Comparison of ENCODE assay signal across 26 cellular contexts in the genomic region with DNA sequence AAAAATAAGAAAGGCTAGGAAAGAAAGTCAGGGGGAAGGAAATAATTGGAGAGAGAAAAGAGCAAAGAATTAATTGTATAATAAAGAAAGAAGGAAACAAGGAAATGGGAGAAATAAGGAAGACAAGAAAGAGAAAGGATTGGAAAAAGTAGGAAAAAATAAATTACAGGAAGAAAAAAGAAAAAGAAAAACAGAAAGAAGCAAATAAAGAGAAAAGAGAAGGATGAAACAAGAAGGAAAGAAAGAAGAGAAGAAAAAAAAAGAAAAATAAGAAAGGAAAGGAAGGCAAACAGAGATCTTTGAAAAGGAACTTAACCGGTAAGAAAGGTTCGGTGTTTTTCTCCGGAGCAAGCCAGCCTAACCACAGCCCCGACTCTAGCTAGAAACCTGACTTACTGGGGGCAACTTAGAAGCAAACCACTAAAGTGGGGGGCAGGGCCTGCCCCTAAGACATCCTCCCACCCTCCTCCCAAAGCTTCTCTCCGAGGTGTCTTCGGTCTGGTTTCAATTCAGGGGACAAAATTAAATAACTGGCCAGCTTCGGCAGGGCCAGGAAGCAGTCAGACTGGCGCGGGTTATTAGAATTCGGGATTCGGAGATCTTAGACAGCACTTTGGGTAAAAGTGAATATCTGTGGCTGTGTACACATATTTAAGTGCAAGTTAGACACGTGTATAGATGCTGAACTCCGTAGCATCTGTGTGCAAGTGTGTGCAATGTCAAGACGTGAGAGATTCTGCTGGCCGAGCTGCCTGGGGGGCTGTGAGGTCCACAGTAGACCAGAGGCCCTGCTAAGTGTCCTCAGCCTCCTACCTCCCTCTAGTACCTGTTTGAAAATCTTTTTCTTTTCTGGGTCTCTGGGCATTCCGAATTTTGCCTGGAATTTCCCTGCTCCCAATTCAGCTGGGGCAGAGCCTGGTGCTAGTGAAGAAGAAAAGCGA. TPM values are rescaled to one million over a fixed set of nuclear protein-coding genes. Genes with fewer than 3 reads are reported as not detected.
A peak's percentile ranks its signal among the peaks of the same experiment; 100 is the strongest.
DNase-seq lines count a peak whose midpoint lies in the region; ATAC-seq, FAIRE-seq and TF ChIP-seq lines count a peak whose summit lies in the region.
"Had no signal": no experiment of that assay in that cellular context is flagged by ENCODE, and none has a peak within 500 bp of the region (broad histone marks: within the 10 kb centered on the region; RNA-seq: fewer than 3 reads in every experiment).

No MANE protein-coding gene starts in this region.

- H3K27me3 ChIP-seq in SJSA1 (replicated peaks) (no peaks in the 10 kb centered on the region), keratinocyte (ENCODE audit: control insufficient read depth, extremely low read depth, insufficient read depth, low read length) (no peaks in the 10 kb centered on the region), skeletal muscle tissue (ENCODE audit: control insufficient read depth in 3 of 3, insufficient read depth in 3 of 3, low read length in 3 of 3) (peaks cover 33 to 78% (median 36%) of the 10 kb centered on the region in 3 donors)

- H2AFZ ChIP-seq in keratinocyte (ENCODE audit: control insufficient read depth, low read length), result no peak overlapping the region
- H2AFZ ChIP-seq: hepatocyte had no signal

- peak; percentile 41 for FAIRE-seq in keratinocyte (lab: Jason Lieb, UNC)
- FAIRE-seq: A549, endometrium had no signal

- H3K27ac ChIP-seq in SJSA1 (peak overlapping the region; percentile 90), keratinocyte (ENCODE audit: control insufficient read depth, insufficient read depth, low read length) (peak overlapping the region; percentile 74), skeletal muscle tissue (ENCODE audit: low read depth, low read length) (peak overlapping the region; percentile 97)
- H3K27ac ChIP-seq: body of pancreas, colonic mucosa, hepatocyte, KMS-11, uterus had no signal

- POLR2A ChIA-PET in activated CD8-positive, alpha-beta T cell treated with anti-CD3 and anti-CD28 coated beads for 36 hours (lab: Charles Lee), result no interaction called here
- POLR2A ChIA-PET in activated CD8-positive, alpha-beta T cell treated with anti-CD3 and anti-CD28 coated beads, Interleukin-2, amount 10 ng/mL, durations not matched to agents 7 days and 5 days (lab: Charles Lee), result interaction anchor here (0.5 to 0.7 kb wide), 2 partner anchors 46 to 221 kb away, joined by 3 to 4 read pairs; no protein-coding TSS in a partner anchor
- POLR2A ChIA-PET in GM10248 (lab: Yijun Ruan, JAX), result no interaction called here

- H3K9ac ChIP-seq in keratinocyte (ENCODE audit: control insufficient read depth, extremely low read depth, insufficient read depth, low read length), result peak overlapping the region; percentile 77
- H3K9ac ChIP-seq in skeletal muscle tissue (ENCODE audit: low read depth in 1 of 3, low read length in 3 of 3), result peak overlapping the region; percentile 84 to 97 (median 90)
- H3K9ac ChIP-seq: KMS-11 had no signal

- no peak overlapping the region for H3K27ac Mint-ChIP-seq in activated CD8-positive, alpha-beta T cell treated with anti-CD3 and anti-CD28 coated beads for 36 hours
- H3K27ac Mint-ChIP-seq in activated CD8-positive, alpha-beta T cell treated with anti-CD3 and anti-CD28 coated beads, Interleukin-2, amount 10 ng/mL, durations not matched to agents 7 days and 5 days, result no peak overlapping the region
- H3K27ac Mint-ChIP-seq in activated T-helper 2 cell treated with anti-CD3 and anti-CD28 coated beads, Interferon-gamma antibody, Interleukin-2, Interleukin-4, amounts not matched to agents 10 μg/mL and 5 μg/mL and 100 μg/mL, durations not matched to agents 14 hours and 24 hours and 36 hours, result no peak overlapping the region
- H3K27ac Mint-ChIP-seq: activated naive CD8-positive, alpha-beta T cell treated with anti-CD3 and anti-CD28 coated beads for 36 hours; natural killer cell treated with Interleukin-12 subunit alpha and Interleukin-12 subunit beta and Interleukin-15 and Interleukin-18, amount 100 ng/mL, for 72 hours; WTC11 had no signal

- H3K9me3 Mint-ChIP-seq in activated CD8-positive, alpha-beta T cell treated with anti-CD3 and anti-CD28 coated beads for 36 hours, result no peaks in the 10 kb centered on the region
- no peaks in the 10 kb centered on the region for H3K9me3 Mint-ChIP-seq in activated CD8-positive, alpha-beta T cell treated with anti-CD3 and anti-CD28 coated beads, Interleukin-2, amount 10 ng/mL, durations not matched to agents 7 days and 5 days (ENCODE audit: insufficient read depth)
- no peaks in the 10 kb centered on the region for H3K9me3 Mint-ChIP-seq in activated T-helper 2 cell treated with anti-CD3 and anti-CD28 coated beads, Interferon-gamma antibody, Interleukin-2, Interleukin-4, amounts not matched to agents 10 μg/mL and 5 μg/mL and 100 μg/mL, durations not matched to agents 14 hours and 24 hours and 36 hours
- H3K9me3 Mint-ChIP-seq: natural killer cell treated with Interleukin-12 subunit alpha and Interleukin-12 subunit beta and Interleukin-15 and Interleukin-18, amount 100 ng/mL, for 72 hours; WTC11 had no signal

- dilution Hi-C loops in keratinocyte (cut with MboI; ENCODE audit: extremely low pct_ligation_motif_present, low sequenced_read_pairs), result no loop called here

- H3K4me1 Mint-ChIP-seq in activated CD8-positive, alpha-beta T cell treated with anti-CD3 and anti-CD28 coated beads for 36 hours (ENCODE audit: low read depth), result peaks cover 12% of the 10 kb centered on the region
- peaks cover 23% of the 10 kb centered on the region for H3K4me1 Mint-ChIP-seq in activated CD8-positive, alpha-beta T cell treated with anti-CD3 and anti-CD28 coated beads, Interleukin-2, amount 10 ng/mL, durations not matched to agents 7 days and 5 days (ENCODE audit: low read depth)
- H3K4me1 Mint-ChIP-seq in activated T-helper 2 cell treated with anti-CD3 and anti-CD28 coated beads, Interferon-gamma antibody, Interleukin-2, Interleukin-4, amounts not matched to agents 10 μg/mL and 5 μg/mL and 100 μg/mL, durations not matched to agents 14 hours and 24 hours and 36 hours (ENCODE audit: low read depth), result peaks cover 5% of the 10 kb centered on the region

- H3K36me3 ChIP-seq in SJSA1, result peaks cover 11% of the 10 kb centered on the region; the same call in 1 of the 2 replicates
- no peaks in the 10 kb centered on the region for H3K36me3 ChIP-seq in keratinocyte (ENCODE audit: control insufficient read depth in 2 of 2, extremely low read depth in 1 of 2, insufficient read depth in 2 of 2, low read length in 2 of 2)
- no peaks in the 10 kb centered on the region for H3K36me3 ChIP-seq in skeletal muscle tissue (ENCODE audit: control insufficient read depth in 3 of 3, insufficient read depth in 3 of 3, low read length in 3 of 3)
- H3K36me3 ChIP-seq: colonic mucosa, uterus had no signal

- H3K79me2 ChIP-seq in keratinocyte (ENCODE audit: control insufficient read depth, insufficient read depth, low read length), result peaks cover 24% of the 10 kb centered on the region
- H3K79me2 ChIP-seq: hepatocyte had no signal

- CTCF ChIA-PET in activated CD8-positive, alpha-beta T cell treated with anti-CD3 and anti-CD28 coated beads for 36 hours (lab: Charles Lee), result interaction anchor here (0.5 to 2.7 kb wide), 5 partner anchors 24 to 279 kb away, joined by 3 to 10 read pairs (median 4); no protein-coding TSS in a partner anchor
- CTCF ChIA-PET in activated CD8-positive, alpha-beta T cell treated with anti-CD3 and anti-CD28 coated beads, Interleukin-2, amount 10 ng/mL, durations not matched to agents 7 days and 5 days (lab: Charles Lee), result interaction anchor here (0.5 to 1.1 kb wide), 2 partner anchors 23 to 221 kb away, joined by 3 to 4 read pairs; no protein-coding TSS in a partner anchor
- CTCF ChIA-PET in GM10248 (lab: Yijun Ruan, JAX), result interaction anchor here (1.0 to 2.8 kb wide), 4 partner anchors 52 to 234 kb away, joined by 3 to 10 read pairs (median 4); a partner anchor contains a TSS

- DNase-seq in activated CD8-positive, alpha-beta T cell treated with anti-CD3 and anti-CD28 coated beads for 36 hours, result no peak
- DNase-seq in activated CD8-positive, alpha-beta T cell treated with anti-CD3 and anti-CD28 coated beads, Interleukin-2, amount 10 ng/mL, durations not matched to agents 7 days and 5 days, result no peak
- DNase-seq in SJSA1 (ENCODE audit: low read depth in 1 of 2, low spot score in 2 of 2) (peak in 1 of 2 experiments; percentile 77), keratinocyte (ENCODE audit: low read depth, low spot score) (no peak), NCI-H1694 treated with DMSO at 0.1 percent for 48 hours (lab: John Stamatoyannopoulos, UW) (no peak), GM10248 (ENCODE audit: extremely low spot score) (no peak)
- DNase-seq in activated T-helper 2 cell treated with anti-CD3 and anti-CD28 coated beads, Interferon-gamma antibody, Interleukin-2, Interleukin-4, amounts not matched to agents 10 μg/mL and 5 μg/mL and 100 μg/mL, durations not matched to agents 14 hours and 24 hours and 36 hours (ENCODE audit: low spot score), result no peak
- DNase-seq: activated CD8-positive, alpha-beta memory T cell treated with anti-CD3 and anti-CD28 coated beads for 24 hours; activated naive CD8-positive, alpha-beta T cell treated with anti-CD3 and anti-CD28 coated beads for 36 hours; body of pancreas; CD4-positive, alpha-beta memory T cell; colonic mucosa; DMS53; islet precursor cell; NCI-H1105 treated with DMSO at 0.1 percent for 48 hours; NCI-H510A; stimulated activated CD4-positive, alpha-beta T cell treated with anti-CD3 and anti-CD28 coated beads, Interleukin-4, amount 100 ng/mL, for 4 hours; uterus had no signal

- H3K4me3 ChIP-seq in SJSA1 (peak overlapping the region; percentile 39), keratinocyte (ENCODE audit: control insufficient read depth in 2 of 3, extremely low read depth in 1 of 3, insufficient read depth in 2 of 3, low read depth in 1 of 3, low read length in 3 of 3) (peak overlapping the region in 2 of 3 experiments; percentile 2 to 22), skeletal muscle tissue (ENCODE audit: low read length in 3 of 3) (peak overlapping the region; percentile 6 to 70 (median 65))
- H3K4me3 ChIP-seq: A549, body of pancreas, colonic mucosa, hepatocyte, uterus had no signal

- H3K27me3 Mint-ChIP-seq in activated CD8-positive, alpha-beta T cell treated with anti-CD3 and anti-CD28 coated beads for 36 hours, result peaks cover 88% of the 10 kb centered on the region
- H3K27me3 Mint-ChIP-seq in activated CD8-positive, alpha-beta T cell treated with anti-CD3 and anti-CD28 coated beads, Interleukin-2, amount 10 ng/mL, durations not matched to agents 7 days and 5 days (ENCODE audit: low read depth), result peaks cover 92% of the 10 kb centered on the region
- H3K27me3 Mint-ChIP-seq in activated T-helper 2 cell treated with anti-CD3 and anti-CD28 coated beads, Interferon-gamma antibody, Interleukin-2, Interleukin-4, amounts not matched to agents 10 μg/mL and 5 μg/mL and 100 μg/mL, durations not matched to agents 14 hours and 24 hours and 36 hours (ENCODE audit: low read depth), result peaks cover 88% of the 10 kb centered on the region

- intact Hi-C loops in activated CD8-positive, alpha-beta T cell treated with anti-CD3 and anti-CD28 coated beads for 36 hours (cut with micrococcal nuclease), result no loop called here
- intact Hi-C loops in activated T-helper 2 cell treated with anti-CD3 and anti-CD28 coated beads, Interferon-gamma antibody, Interleukin-2, Interleukin-4, amounts not matched to agents 10 μg/mL and 5 μg/mL and 100 μg/mL, durations not matched to agents 14 hours and 24 hours and 36 hours (cut with micrococcal nuclease), result no loop called here

- H3K9me3 ChIP-seq in SJSA1 (replicated peaks), result no peaks in the 10 kb centered on the region
- H3K9me3 ChIP-seq in keratinocyte (ENCODE audit: control insufficient read depth, low read depth, low read length), result no peaks in the 10 kb centered on the region
- H3K9me3 ChIP-seq in skeletal muscle tissue (ENCODE audit: control insufficient read depth in 3 of 3, low read length in 3 of 3), result no peaks in the 10 kb centered on the region
- H3K9me3 ChIP-seq: A549, body of pancreas, colonic mucosa, uterus had no signal

- ATAC-seq in activated CD8-positive, alpha-beta T cell treated with anti-CD3 and anti-CD28 coated beads for 36 hours, result no peak
- ATAC-seq in activated CD8-positive, alpha-beta T cell treated with anti-CD3 and anti-CD28 coated beads, Interleukin-2, amount 10 ng/mL, durations not matched to agents 7 days and 5 days, result no peak
- ATAC-seq: A549; body of pancreas; natural killer cell treated with Interleukin-12 subunit alpha and Interleukin-12 subunit beta and Interleukin-15 and Interleukin-18, amount 100 ng/mL, for 72 hours; WTC11 had no signal

- no peaks in the 10 kb centered on the region for H3K36me3 Mint-ChIP-seq in activated CD8-positive, alpha-beta T cell treated with anti-CD3 and anti-CD28 coated beads for 36 hours (ENCODE audit: low read depth)
- H3K36me3 Mint-ChIP-seq in activated CD8-positive, alpha-beta T cell treated with anti-CD3 and anti-CD28 coated beads, Interleukin-2, amount 10 ng/mL, durations not matched to agents 7 days and 5 days (ENCODE audit: low read depth), result peaks cover 4% of the 10 kb centered on the region
- H3K36me3 Mint-ChIP-seq in activated T-helper 2 cell treated with anti-CD3 and anti-CD28 coated beads, Interferon-gamma antibody, Interleukin-2, Interleukin-4, amounts not matched to agents 10 μg/mL and 5 μg/mL and 100 μg/mL, durations not matched to agents 14 hours and 24 hours and 36 hours (ENCODE audit: low read depth), result no peaks in the 10 kb centered on the region
- H3K36me3 Mint-ChIP-seq: activated naive CD8-positive, alpha-beta T cell treated with anti-CD3 and anti-CD28 coated beads for 36 hours; natural killer cell treated with Interleukin-12 subunit alpha and Interleukin-12 subunit beta and Interleukin-15 and Interleukin-18, amount 100 ng/mL, for 72 hours; WTC11 had no signal

- H4K20me1 ChIP-seq in keratinocyte (ENCODE audit: control insufficient read depth, extremely low read depth, insufficient read depth, low read length), result no peaks in the 10 kb centered on the region

- H3K4me1 ChIP-seq in SJSA1 (replicated peaks), result peaks cover 49% of the 10 kb centered on the region
- peaks cover 27% of the 10 kb centered on the region for H3K4me1 ChIP-seq in keratinocyte (ENCODE audit: control insufficient read depth, extremely low read depth, insufficient read depth, low read length)
- H3K4me1 ChIP-seq in skeletal muscle tissue (ENCODE audit: control insufficient read depth in 3 of 3, insufficient read depth in 3 of 3, low read length in 3 of 3), result peaks cover 24 to 57% (median 25%) of the 10 kb centered on the region in 3 donors
- H3K4me1 ChIP-seq: colonic mucosa had no signal

- no peak overlapping the region for H3K4me3 Mint-ChIP-seq in activated CD8-positive, alpha-beta T cell treated with anti-CD3 and anti-CD28 coated beads for 36 hours
- no peak overlapping the region for H3K4me3 Mint-ChIP-seq in activated CD8-positive, alpha-beta T cell treated with anti-CD3 and anti-CD28 coated beads, Interleukin-2, amount 10 ng/mL, durations not matched to agents 7 days and 5 days
- no peak overlapping the region for H3K4me3 Mint-ChIP-seq in activated T-helper 2 cell treated with anti-CD3 and anti-CD28 coated beads, Interferon-gamma antibody, Interleukin-2, Interleukin-4, amounts not matched to agents 10 μg/mL and 5 μg/mL and 100 μg/mL, durations not matched to agents 14 hours and 24 hours and 36 hours (ENCODE audit: low read depth)
- H3K4me3 Mint-ChIP-seq: activated naive CD8-positive, alpha-beta T cell treated with anti-CD3 and anti-CD28 coated beads for 36 hours; natural killer cell treated with Interleukin-12 subunit alpha and Interleukin-12 subunit beta and Interleukin-15 and Interleukin-18, amount 100 ng/mL, for 72 hours; WTC11 had no signal

- peak overlapping the region; percentile 87 for H3K4me2 ChIP-seq in keratinocyte (ENCODE audit: control insufficient read depth, extremely low read depth, insufficient read depth, low read depth, low read length)
- H3K4me2 ChIP-seq: A549, hepatocyte, KMS-11 had no signal

- TF ChIP-seq CTCF in activated CD8-positive, alpha-beta T cell treated with anti-CD3 and anti-CD28 coated beads for 36 hours (IDR thresholded peaks at IDR 0.05), result peak; percentile 41
- TF ChIP-seq CTCF in keratinocyte (optimal IDR thresholded peaks at IDR 0.05 in 1 of 3, IDR thresholded peaks at IDR 0.05 in 1 of 3, conservative IDR thresholded peaks at IDR 0.05 in 1 of 3; ENCODE audit: extremely low read depth in 1 of 3, insufficient read depth in 2 of 3, low read length in 3 of 3) (no peak), GM10248 (IDR thresholded peaks at IDR 0.05; ENCODE audit: control extremely low read depth, extremely low read depth, low read depth, missing control alignments) (no peak)

- H3K9me1 ChIP-seq in keratinocyte (ENCODE audit: control insufficient read depth, extremely low read depth, insufficient read depth, low read length), result no peaks in the 10 kb centered on the region

RNA-seq across cellular contexts. Expression of a gene that starts 4.2 kb away (rescaled TPM):
- not detected for total RNA-seq in activated CD8-positive, alpha-beta T cell treated with anti-CD3 and anti-CD28 coated beads for 36 hours
- not detected for total RNA-seq in activated CD8-positive, alpha-beta T cell treated with anti-CD3 and anti-CD28 coated beads, Interleukin-2, amount 10 ng/mL, durations not matched to agents 7 days and 5 days
- total RNA-seq in SJSA1 (2014; rRNA removed; shearing (Covaris generic)), result 3.2 and 7.5 TPM in 2 replicates
- 7.3 to 33.1 TPM (median 14.1 TPM) in 3 replicates for polyA plus RNA-seq in keratinocyte
- polyA plus RNA-seq in keratinocyte (2011; ENCODE audit: low read depth), result 19.6 TPM
- 24.3 and 25.3 TPM in 2 replicates for polyA plus RNA-seq in keratinocyte (2011; cell fraction: cytosol; rRNA removed)
- 11.5 and 14.8 TPM in 2 replicates for polyA plus RNA-seq in keratinocyte (2011; cell fraction: nucleus; rRNA removed)
- polyA plus RNA-seq in keratinocyte (2012; ENCODE audit: low replicate concordance), result 26.1 and 26.3 TPM in 2 replicates
- 5.1 to 26.1 TPM (median 7.3 TPM) in 3 replicates for polyA minus RNA-seq in keratinocyte
- polyA minus RNA-seq in keratinocyte (2011; cell fraction: cytosol; rRNA and poly(A)+ RNA removed), result 21.1 TPM
- 4.0 and 6.6 TPM in 2 replicates for polyA minus RNA-seq in keratinocyte (2011; cell fraction: nucleus; rRNA and poly(A)+ RNA removed)
- 3.7 TPM for total RNA-seq in skeletal muscle tissue
- not detected in 2 replicates for total RNA-seq in activated T-helper 2 cell treated with anti-CD3 and anti-CD28 coated beads, Interferon-gamma antibody, Interleukin-2, Interleukin-4, amounts not matched to agents 10 μg/mL and 5 μg/mL and 100 μg/mL, durations not matched to agents 14 hours and 24 hours and 36 hours
- total RNA-seq: activated naive CD8-positive, alpha-beta T cell treated with anti-CD3 and anti-CD28 coated beads for 36 hours; body of pancreas; CD4-positive, alpha-beta memory T cell; colonic mucosa; natural killer cell treated with Interleukin-12 subunit alpha and Interleukin-12 subunit beta and Interleukin-15 and Interleukin-18, amount 100 ng/mL, for 72 hours; T-helper 1 cell treated with Interleukin-12 subunit alpha and Interleukin-12 subunit beta and Interleukin-4 antibody, amounts not matched to agents 30 ng/mL and 1 ng/mL, for 36 hours; WTC11 had no signal
- polyA plus RNA-seq: CD4-positive, alpha-beta memory T cell had no signal

RNA-seq across cellular contexts. Expression of a gene that starts 6.0 kb away (rescaled TPM):
- not detected for total RNA-seq in activated CD8-positive, alpha-beta T cell treated with anti-CD3 and anti-CD28 coated beads for 36 hours
- total RNA-seq in activated CD8-positive, alpha-beta T cell treated with anti-CD3 and anti-CD28 coated beads, Interleukin-2, amount 10 ng/mL, durations not matched to agents 7 days and 5 days, result not detected
- total RNA-seq in SJSA1 (2014; rRNA removed; shearing (Covaris generic)), result 11.1 and 13.5 TPM in 2 replicates
- 2.5 to 4.0 TPM (median 2.9 TPM) in 3 replicates for polyA plus RNA-seq in keratinocyte
- polyA plus RNA-seq in keratinocyte (2011; ENCODE audit: low read depth), result 3.5 TPM
- polyA plus RNA-seq in keratinocyte (2011; cell fraction: cytosol; rRNA removed), result 2.4 and 2.8 TPM in 2 replicates
- polyA plus RNA-seq in keratinocyte (2011; cell fraction: nucleus; rRNA removed), result 7.6 and 8.3 TPM in 2 replicates
- 1.2 and 3.3 TPM in 2 replicates for polyA plus RNA-seq in keratinocyte (2012; ENCODE audit: low replicate concordance)
- 0.22 to 0.92 TPM (median 0.56 TPM) in 3 replicates for polyA minus RNA-seq in keratinocyte
- polyA minus RNA-seq in keratinocyte (2011; cell fraction: cytosol; rRNA and poly(A)+ RNA removed), result 0.96 TPM
- polyA minus RNA-seq in keratinocyte (2011; cell fraction: nucleus; rRNA and poly(A)+ RNA removed), result 0.53 and 0.85 TPM in 2 replicates
- total RNA-seq in skeletal muscle tissue, result 2.1 TPM
- total RNA-seq in activated T-helper 2 cell treated with anti-CD3 and anti-CD28 coated beads, Interferon-gamma antibody, Interleukin-2, Interleukin-4, amounts not matched to agents 10 μg/mL and 5 μg/mL and 100 μg/mL, durations not matched to agents 14 hours and 24 hours and 36 hours, result not detected in 2 replicates
- total RNA-seq: activated naive CD8-positive, alpha-beta T cell treated with anti-CD3 and anti-CD28 coated beads for 36 hours; body of pancreas; CD4-positive, alpha-beta memory T cell; colonic mucosa; natural killer cell treated with Interleukin-12 subunit alpha and Interleukin-12 subunit beta and Interleukin-15 and Interleukin-18, amount 100 ng/mL, for 72 hours; T-helper 1 cell treated with Interleukin-12 subunit alpha and Interleukin-12 subunit beta and Interleukin-4 antibody, amounts not matched to agents 30 ng/mL and 1 ng/mL, for 36 hours; WTC11 had no signal
- polyA plus RNA-seq: CD4-positive, alpha-beta memory T cell had no signal

RNA-seq across cellular contexts. Expression of a gene that starts 7.8 kb away (rescaled TPM):
- not detected for total RNA-seq in activated CD8-positive, alpha-beta T cell treated with anti-CD3 and anti-CD28 coated beads for 36 hours
- total RNA-seq in activated CD8-positive, alpha-beta T cell treated with anti-CD3 and anti-CD28 coated beads, Interleukin-2, amount 10 ng/mL, durations not matched to agents 7 days and 5 days, result not detected
- 4.3 and 4.6 TPM in 2 replicates for total RNA-seq in SJSA1 (2014; rRNA removed; shearing (Covaris generic))
- polyA plus RNA-seq in keratinocyte, result 1.2 to 2.4 TPM (median 1.6 TPM) in 3 replicates
- 1.1 TPM for polyA plus RNA-seq in keratinocyte (2011; ENCODE audit: low read depth)
- polyA plus RNA-seq in keratinocyte (2011; cell fraction: cytosol; rRNA removed), result 0.92 and 1.9 TPM in 2 replicates
- polyA plus RNA-seq in keratinocyte (2011; cell fraction: nucleus; rRNA removed), result 3.5 and 5.5 TPM in 2 replicates
- 5.1 and 6.3 TPM in 2 replicates for polyA plus RNA-seq in keratinocyte (2012; ENCODE audit: low replicate concordance)
- polyA minus RNA-seq in keratinocyte, result 1.2 to 2.3 TPM (median 1.3 TPM) in 3 replicates
- 2.3 TPM for polyA minus RNA-seq in keratinocyte (2011; cell fraction: cytosol; rRNA and poly(A)+ RNA removed)
- 1.6 and 2.2 TPM in 2 replicates for polyA minus RNA-seq in keratinocyte (2011; cell fraction: nucleus; rRNA and poly(A)+ RNA removed)
- 0.52 TPM for total RNA-seq in skeletal muscle tissue
- total RNA-seq in activated T-helper 2 cell treated with anti-CD3 and anti-CD28 coated beads, Interferon-gamma antibody, Interleukin-2, Interleukin-4, amounts not matched to agents 10 μg/mL and 5 μg/mL and 100 μg/mL, durations not matched to agents 14 hours and 24 hours and 36 hours, result not detected in 2 replicates
- total RNA-seq: activated naive CD8-positive, alpha-beta T cell treated with anti-CD3 and anti-CD28 coated beads for 36 hours; body of pancreas; CD4-positive, alpha-beta memory T cell; colonic mucosa; natural killer cell treated with Interleukin-12 subunit alpha and Interleukin-12 subunit beta and Interleukin-15 and Interleukin-18, amount 100 ng/mL, for 72 hours; T-helper 1 cell treated with Interleukin-12 subunit alpha and Interleukin-12 subunit beta and Interleukin-4 antibody, amounts not matched to agents 30 ng/mL and 1 ng/mL, for 36 hours; WTC11 had no signal
- polyA plus RNA-seq: CD4-positive, alpha-beta memory T cell had no signal

RNA-seq across cellular contexts. Expression of a gene that starts 19.2 kb away (rescaled TPM):
- not detected for total RNA-seq in activated CD8-positive, alpha-beta T cell treated with anti-CD3 and anti-CD28 coated beads for 36 hours
- not detected for total RNA-seq in activated CD8-positive, alpha-beta T cell treated with anti-CD3 and anti-CD28 coated beads, Interleukin-2, amount 10 ng/mL, durations not matched to agents 7 days and 5 days
- total RNA-seq in SJSA1 (2014; rRNA removed; shearing (Covaris generic)), result 9.6 and 14.2 TPM in 2 replicates
- polyA plus RNA-seq in keratinocyte, result 1.1 to 3.3 TPM (median 1.8 TPM) in 3 replicates
- 2.9 TPM for polyA plus RNA-seq in keratinocyte (2011; ENCODE audit: low read depth)
- polyA plus RNA-seq in keratinocyte (2011; cell fraction: cytosol; rRNA removed), result 2.4 and 2.9 TPM in 2 replicates
- polyA plus RNA-seq in keratinocyte (2011; cell fraction: nucleus; rRNA removed), result 3.1 and 3.7 TPM in 2 replicates
- polyA plus RNA-seq in keratinocyte (2012; ENCODE audit: low replicate concordance), result 3.5 and 4.4 TPM in 2 replicates
- polyA minus RNA-seq in keratinocyte, result 0.23 to 1.4 TPM (median 0.90 TPM) in 3 replicates
- polyA minus RNA-seq in keratinocyte (2011; cell fraction: cytosol; rRNA and poly(A)+ RNA removed), result 2.1 TPM
- 1.2 and 1.4 TPM in 2 replicates for polyA minus RNA-seq in keratinocyte (2011; cell fraction: nucleus; rRNA and poly(A)+ RNA removed)
- total RNA-seq in skeletal muscle tissue, result 4.2 TPM
- total RNA-seq in activated T-helper 2 cell treated with anti-CD3 and anti-CD28 coated beads, Interferon-gamma antibody, Interleukin-2, Interleukin-4, amounts not matched to agents 10 μg/mL and 5 μg/mL and 100 μg/mL, durations not matched to agents 14 hours and 24 hours and 36 hours, result not detected in 2 replicates
- total RNA-seq: activated naive CD8-positive, alpha-beta T cell treated with anti-CD3 and anti-CD28 coated beads for 36 hours; body of pancreas; CD4-positive, alpha-beta memory T cell; colonic mucosa; natural killer cell treated with Interleukin-12 subunit alpha and Interleukin-12 subunit beta and Interleukin-15 and Interleukin-18, amount 100 ng/mL, for 72 hours; T-helper 1 cell treated with Interleukin-12 subunit alpha and Interleukin-12 subunit beta and Interleukin-4 antibody, amounts not matched to agents 30 ng/mL and 1 ng/mL, for 36 hours; WTC11 had no signal
- polyA plus RNA-seq: CD4-positive, alpha-beta memory T cell had no signal

RNA-seq across cellular contexts. Expression of a gene that starts 26.0 kb away (rescaled TPM):
- not detected for total RNA-seq in activated CD8-positive, alpha-beta T cell treated with anti-CD3 and anti-CD28 coated beads for 36 hours
- total RNA-seq in activated CD8-positive, alpha-beta T cell treated with anti-CD3 and anti-CD28 coated beads, Interleukin-2, amount 10 ng/mL, durations not matched to agents 7 days and 5 days, result not detected
- 8.6 and 11.0 TPM in 2 replicates for total RNA-seq in SJSA1 (2014; rRNA removed; shearing (Covaris generic))
- polyA plus RNA-seq in keratinocyte, result 0.35 to 1.2 TPM (median 0.47 TPM) in 3 replicates
- 0.34 TPM for polyA plus RNA-seq in keratinocyte (2011; ENCODE audit: low read depth)
- 0.43 and 0.44 TPM in 2 replicates for polyA plus RNA-seq in keratinocyte (2011; cell fraction: cytosol; rRNA removed)
- 0.42 and 0.69 TPM in 2 replicates for polyA plus RNA-seq in keratinocyte (2011; cell fraction: nucleus; rRNA removed)
- 1.0 and 1.2 TPM in 2 replicates for polyA plus RNA-seq in keratinocyte (2012; ENCODE audit: low replicate concordance)
- 0.53 to 1.1 TPM (median 0.61 TPM) in 3 replicates for polyA minus RNA-seq in keratinocyte
- polyA minus RNA-seq in keratinocyte (2011; cell fraction: cytosol; rRNA and poly(A)+ RNA removed), result 0.58 TPM
- polyA minus RNA-seq in keratinocyte (2011; cell fraction: nucleus; rRNA and poly(A)+ RNA removed), result 0.21 and 0.78 TPM in 2 replicates
- total RNA-seq in skeletal muscle tissue, result not detected
- total RNA-seq in activated T-helper 2 cell treated with anti-CD3 and anti-CD28 coated beads, Interferon-gamma antibody, Interleukin-2, Interleukin-4, amounts not matched to agents 10 μg/mL and 5 μg/mL and 100 μg/mL, durations not matched to agents 14 hours and 24 hours and 36 hours, result not detected in 2 replicates
- total RNA-seq: activated naive CD8-positive, alpha-beta T cell treated with anti-CD3 and anti-CD28 coated beads for 36 hours; body of pancreas; CD4-positive, alpha-beta memory T cell; colonic mucosa; hepatocyte; natural killer cell treated with Interleukin-12 subunit alpha and Interleukin-12 subunit beta and Interleukin-15 and Interleukin-18, amount 100 ng/mL, for 72 hours; T-helper 1 cell treated with Interleukin-12 subunit alpha and Interleukin-12 subunit beta and Interleukin-4 antibody, amounts not matched to agents 30 ng/mL and 1 ng/mL, for 36 hours; uterus; WTC11 had no signal
- polyA plus RNA-seq: A549; CD4-positive, alpha-beta memory T cell; hepatocyte had no signal

Comparison
In these comparisons a context has a peak if more than half of its experiments do, and no peak if none do; other contexts are left out.
1. H3K4me3 ChIP-seq: peak in every context shown above with its lines; median percentile 65 in skeletal muscle tissue; 39 in SJSA1; 12 in keratinocyte.